22 cellular contexts compared by ENCODE assay signal in the genomic region with DNA sequence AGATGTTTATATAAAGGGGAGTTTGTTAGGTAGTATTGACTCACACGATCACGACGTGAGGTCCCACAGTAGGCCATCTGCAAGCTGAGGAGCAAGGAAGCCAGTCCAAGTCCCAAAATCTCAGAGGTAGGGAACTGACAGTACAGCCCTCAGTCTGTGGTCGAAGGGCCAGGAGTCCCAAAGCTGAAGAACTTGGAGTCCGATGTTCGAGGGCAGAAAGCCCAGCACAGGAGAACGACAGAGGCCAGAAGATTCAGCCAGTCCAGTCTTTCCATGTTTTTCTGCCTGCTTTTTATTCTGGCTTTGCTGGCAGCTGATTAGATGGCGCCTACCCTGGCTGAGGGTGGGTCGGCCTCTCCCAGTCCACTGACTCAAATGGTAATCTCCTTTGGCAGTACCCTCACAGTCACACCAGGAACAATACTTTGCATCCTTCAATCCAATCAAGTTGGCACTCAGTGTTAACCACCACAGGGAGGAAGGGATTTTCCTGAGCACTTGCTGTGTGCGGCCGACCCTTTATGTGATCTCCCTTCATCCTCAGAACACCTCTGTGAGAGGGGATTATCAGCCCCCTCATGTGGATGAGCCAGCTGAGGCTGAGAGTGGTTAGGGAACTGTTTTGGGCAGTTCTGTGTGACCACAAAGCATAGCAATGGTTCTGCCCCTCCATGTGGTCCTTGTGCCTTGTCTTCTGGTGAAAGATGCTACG.
"Had no signal": no experiment of that assay in that cellular context is flagged by ENCODE, and none has a peak within 500 bp of the region (broad histone marks: within the 10 kb centered on the region; RNA-seq: fewer than 3 reads in every experiment).

No MANE protein-coding gene starts in this region.

- H3K4me3 Mint-ChIP-seq: activated T-helper 17 cell treated with anti-CD3 and anti-CD28 coated beads, Interleukin-2, amount 50 U/mL, for 72 hours; dendritic cell treated with granulocyte-macrophage colony-stimulating factor and Interleukin-4, amounts not matched to agents 40 ng/mL and 50 ng/mL, for 4 days; mesothelial cell of epicardium; nephron; stimulated activated naive CD8-positive, alpha-beta T cell treated with anti-CD3 and anti-CD28 coated beads, Interleukin-15, Interleukin-2, amounts not matched to agents 100 ng/mL and 50 ng/mL, for 24 hours had no signal

- ATAC-seq: activated T-helper 17 cell treated with anti-CD3 and anti-CD28 coated beads, Interleukin-2, amount 50 U/mL, for 72 hours; left colon had no signal

- H3K27ac Mint-ChIP-seq: activated T-helper 17 cell treated with anti-CD3 and anti-CD28 coated beads, Interleukin-2, amount 50 U/mL, for 72 hours; dendritic cell treated with granulocyte-macrophage colony-stimulating factor and Interleukin-4, amounts not matched to agents 40 ng/mL and 50 ng/mL, for 4 days; mesothelial cell of epicardium; nephron; stimulated activated naive CD8-positive, alpha-beta T cell treated with anti-CD3 and anti-CD28 coated beads, Interleukin-15, Interleukin-2, amounts not matched to agents 100 ng/mL and 50 ng/mL, for 24 hours had no signal

- DNase-seq: activated CD4-positive, alpha-beta T cell treated with anti-CD3 and anti-CD28 coated beads, Interleukin-2, amount 50 U/mL, for 4 hours; activated naive CD4-positive, alpha-beta T cell treated with Interleukin-2 at 50 U/mL for 16 hours; activated T-cell treated with anti-CD3 and anti-CD28 coated beads, Interleukin-2, amount 50 U/mL, for 1 hour; effector memory CD4-positive, alpha-beta T cell; left colon; occipital lobe; posterior cingulate gyrus; stimulated activated CD4-positive, alpha-beta T cell treated with anti-CD3 and anti-CD28 coated beads, Interleukin-15, amount 100 ng/mL, for 24 hours; stimulated activated CD4-positive, alpha-beta T cell treated with anti-CD3 and anti-CD28 coated beads, Interleukin-2, amount 100 ng/mL, for 48 hours; SW 1271; T-helper 2 cell; testis; upper lobe of left lung; WERI-Rb-1 had no signal

- H3K27me3 Mint-ChIP-seq: activated T-helper 17 cell treated with anti-CD3 and anti-CD28 coated beads, Interleukin-2, amount 50 U/mL, for 72 hours; dendritic cell treated with granulocyte-macrophage colony-stimulating factor and Interleukin-4, amounts not matched to agents 40 ng/mL and 50 ng/mL, for 4 days; stimulated activated naive CD8-positive, alpha-beta T cell treated with anti-CD3 and anti-CD28 coated beads, Interleukin-15, Interleukin-2, amounts not matched to agents 100 ng/mL and 50 ng/mL, for 24 hours had no signal

- H3K4me3 ChIP-seq: ascending aorta, esophagus muscularis mucosa, skin epidermis, testis, upper lobe of left lung had no signal

- H3K27ac ChIP-seq: ascending aorta, esophagus muscularis mucosa, testis, WERI-Rb-1 had no signal

- H3K27me3 ChIP-seq: ascending aorta, esophagus muscularis mucosa, testis, upper lobe of left lung had no signal

- H3K9me3 Mint-ChIP-seq: activated T-helper 17 cell treated with anti-CD3 and anti-CD28 coated beads, Interleukin-2, amount 50 U/mL, for 72 hours; dendritic cell treated with granulocyte-macrophage colony-stimulating factor and Interleukin-4, amounts not matched to agents 40 ng/mL and 50 ng/mL, for 4 days; stimulated activated naive CD8-positive, alpha-beta T cell treated with anti-CD3 and anti-CD28 coated beads, Interleukin-15, Interleukin-2, amounts not matched to agents 100 ng/mL and 50 ng/mL, for 24 hours had no signal

- H3K9me3 ChIP-seq: ascending aorta, esophagus muscularis mucosa, testis, upper lobe of left lung had no signal

- H3K36me3 ChIP-seq: ascending aorta had no signal
